In genomic region chr7:23356726-23357125, GRCh38 we compare ENCODE assay signal across 15 cellular contexts. TPM values are rescaled to one million over a fixed set of nuclear protein-coding genes. Genes with fewer than 3 reads are reported as not detected.
DNase-seq lines count a peak whose midpoint lies in the region; ATAC-seq and TF ChIP-seq lines count a peak whose summit lies in the region.
"Had no signal": no experiment of that assay in that cellular context is flagged by ENCODE, and none has a peak within 500 bp of the region (broad histone marks: within the 10 kb centered on the region; RNA-seq: fewer than 3 reads in every experiment).

No MANE protein-coding gene starts in this region.

- no peak overlapping the region for H3K9ac ChIP-seq in smooth muscle cell (ENCODE audit: low read depth)

- H3K27ac ChIP-seq in RWPE2 (ENCODE audit: poor library complexity, severe bottlenecking) = peak overlapping the region; percentile 76
- peak overlapping the region; percentile 61 for H3K27ac ChIP-seq in smooth muscle cell (ENCODE audit: low read depth)
- H3K27ac ChIP-seq: right atrium auricular region had no signal

- H3K27me3 Mint-ChIP-seq in activated naive CD4-positive, alpha-beta T cell treated with anti-CD3 and anti-CD28 coated beads, Interleukin-2, amount 10 ng/mL, durations not matched to agents 7 days and 5 days = peaks cover 51% of the 10 kb centered on the region

- H3K36me3 Mint-ChIP-seq in activated naive CD4-positive, alpha-beta T cell treated with anti-CD3 and anti-CD28 coated beads, Interleukin-2, amount 10 ng/mL, durations not matched to agents 7 days and 5 days = no peaks in the 10 kb centered on the region
- H3K36me3 Mint-ChIP-seq: natural killer cell had no signal

- H3K27me3 ChIP-seq in RWPE2 (ENCODE audit: insufficient read depth, poor library complexity, severe bottlenecking) (no peaks in the 10 kb centered on the region), smooth muscle cell (ENCODE audit: low read depth) (no peaks in the 10 kb centered on the region)
- H3K27me3 ChIP-seq: right atrium auricular region had no signal

- peaks cover 8% of the 10 kb centered on the region for H3K79me2 ChIP-seq in smooth muscle cell (ENCODE audit: low read depth)

- H3K27ac Mint-ChIP-seq in activated naive CD4-positive, alpha-beta T cell treated with anti-CD3 and anti-CD28 coated beads, Interleukin-2, amount 10 ng/mL, durations not matched to agents 7 days and 5 days = peak overlapping the region; percentile 29
- H3K27ac Mint-ChIP-seq: natural killer cell had no signal

- intact Hi-C loops in Right ventricle myocardium inferior (cut with DNase I) = no loop called here

- H3K4me1 ChIP-seq in RWPE2 (ENCODE audit: insufficient read depth, poor library complexity, severe bottlenecking) (peaks cover 17% of the 10 kb centered on the region), smooth muscle cell (ENCODE audit: low read depth) (peaks cover 10% of the 10 kb centered on the region)
- H3K4me1 ChIP-seq: right atrium auricular region had no signal

- peaks cover 22% of the 10 kb centered on the region for H3K4me1 Mint-ChIP-seq in activated naive CD4-positive, alpha-beta T cell treated with anti-CD3 and anti-CD28 coated beads, Interleukin-2, amount 10 ng/mL, durations not matched to agents 7 days and 5 days
- H3K4me1 Mint-ChIP-seq: natural killer cell had no signal

- peak; percentile 36 for DNase-seq in activated naive CD4-positive, alpha-beta T cell treated with anti-CD3 and anti-CD28 coated beads, Interleukin-2, amount 10 ng/mL, durations not matched to agents 7 days and 5 days
- no peak for DNase-seq in activated naive CD4-positive, alpha-beta T cell treated with anti-CD3 and anti-CD28 coated beads, Interleukin-2, amount 50 U/mL, for 16 hours
- no peak for DNase-seq in RWPE2 (ENCODE audit: low spot score)
- DNase-seq in choroid plexus epithelial cell (ENCODE audit: low read depth) = peak; percentile 54
- no peak for DNase-seq in smooth muscle cell (lab: John Stamatoyannopoulos, UW; ENCODE audit: unreplicated experiment)
- no peak for DNase-seq in Right ventricle myocardium inferior (ENCODE audit: missing footprints)
- DNase-seq: aorta, glutamatergic neuron, left colon, natural killer cell, NCI-H1092 treated with DMSO at 0.1 percent for 48 hours, NCI-H446 had no signal

- WGBS in smooth muscle cell (ENCODE audit: low lambda C conversion rate) = 72% methylated on average over 3 of the region's 3 CpGs

- H3K4me3 ChIP-seq in RWPE2 (ENCODE audit: severe bottlenecking) (no peak overlapping the region), choroid plexus epithelial cell (ENCODE audit: low read depth, low read length) (no peak overlapping the region), smooth muscle cell (peak overlapping the region; percentile 22)
- H3K4me3 ChIP-seq: right atrium auricular region had no signal

- H3K9me3 Mint-ChIP-seq in activated naive CD4-positive, alpha-beta T cell treated with anti-CD3 and anti-CD28 coated beads, Interleukin-2, amount 10 ng/mL, durations not matched to agents 7 days and 5 days = peaks cover 2% of the 10 kb centered on the region
- H3K9me3 Mint-ChIP-seq: natural killer cell had no signal

- TF ChIP-seq CTCF in RWPE2 (IDR thresholded peaks at IDR 0.05; ENCODE audit: poor library complexity, severe bottlenecking) = no peak
- TF ChIP-seq CTCF in choroid plexus epithelial cell (conservative IDR thresholded peaks at IDR 0.05; ENCODE audit: low read depth, low read length) = no peak
- TF ChIP-seq CTCF in smooth muscle cell (IDR thresholded peaks at IDR 0.05; ENCODE audit: borderline replicate concordance, insufficient read depth, poor library complexity, severe bottlenecking) = no peak

- no peaks in the 10 kb centered on the region for H3K9me3 ChIP-seq in RWPE2 (ENCODE audit: severe bottlenecking)
- no peaks in the 10 kb centered on the region for H3K9me3 ChIP-seq in smooth muscle cell (replicated peaks; ENCODE audit: low read depth)
- H3K9me3 ChIP-seq: right atrium auricular region had no signal

- ATAC-seq in RWPE2 (ENCODE audit: low read depth) (no peak), HG03460 (IDR thresholded peaks at IDR 0.05; ENCODE audit: unreplicated experiment) (no peak), GM21528 (IDR thresholded peaks at IDR 0.05; ENCODE audit: low FRiP score, unreplicated experiment) (no peak), Right ventricle myocardium inferior (no peak)
- ATAC-seq: left colon had no signal

- H2AFZ ChIP-seq in smooth muscle cell (ENCODE audit: low read depth) = no peak overlapping the region

- CTCF ChIA-PET in activated naive CD4-positive, alpha-beta T cell treated with anti-CD3 and anti-CD28 coated beads, Interleukin-2, amount 10 ng/mL, durations not matched to agents 7 days and 5 days (lab: Charles Lee) = no interaction called here

- H3F3A ChIP-seq in smooth muscle cell (ENCODE audit: low read depth) = no peaks in the 10 kb centered on the region

- no peak overlapping the region for H3K4me2 ChIP-seq in smooth muscle cell

- H4K20me1 ChIP-seq in smooth muscle cell (ENCODE audit: low read depth) = peaks cover 7% of the 10 kb centered on the region

- H3K36me3 ChIP-seq in RWPE2 (ENCODE audit: low read depth) (peaks cover 27% of the 10 kb centered on the region), smooth muscle cell (ENCODE audit: low read depth) (no peaks in the 10 kb centered on the region)
- H3K36me3 ChIP-seq: right atrium auricular region had no signal

- no peak overlapping the region for H3K4me3 Mint-ChIP-seq in activated naive CD4-positive, alpha-beta T cell treated with anti-CD3 and anti-CD28 coated beads, Interleukin-2, amount 10 ng/mL, durations not matched to agents 7 days and 5 days
- H3K4me3 Mint-ChIP-seq: natural killer cell had no signal

RNA-seq across cellular contexts. Expression of gene MALSU1, which starts 57.6 kb away (rescaled TPM):
- total RNA-seq in smooth muscle cell (77.7 and 89.8 TPM in 2 replicates), Right ventricle myocardium inferior (119 TPM)
- 107 and 110 TPM in 2 replicates for polyA plus RNA-seq in smooth muscle cell

Comparison
In these comparisons a context has a peak if more than half of its experiments do, and no peak if none do; other contexts are left out.
1. DNase-seq: peak in activated naive CD4-positive, alpha-beta T cell treated with anti-CD3 and anti-CD28 coated beads, Interleukin-2, amount 10 ng/mL, durations not matched to agents 7 days and 5 days (single experiment) and choroid plexus epithelial cell (single experiment); none in activated naive CD4-positive, alpha-beta T cell treated with anti-CD3 and anti-CD28 coated beads, Interleukin-2, amount 50 U/mL, for 16 hours (single experiment), RWPE2 (single experiment), smooth muscle cell (single experiment) and Right ventricle myocardium inferior (single experiment).